Comparison of ENCODE assay signal across 16 cellular contexts in genomic region chr17:64182325-64183012, GRCh38.
"Had no signal": no experiment of that assay in that cellular context is flagged by ENCODE, and none has a peak within 500 bp of the region (broad histone marks: within the 10 kb centered on the region; RNA-seq: fewer than 3 reads in every experiment).

No MANE protein-coding gene starts in this region.

- DNase-seq: esophagus squamous epithelium; foreskin fibroblast; immature natural killer cell; left cardiac atrium; left ventricle myocardium inferior; lower lobe of right lung; psoas muscle; sigmoid colon; stimulated activated CD4-positive, alpha-beta T cell treated with anti-CD3 and anti-CD28 coated beads, Interleukin-2, amount 100 ng/mL, for 24 hours; stimulated activated CD4-positive, alpha-beta T cell treated with anti-CD3 and anti-CD28 coated beads, Interleukin-4, amount 100 ng/mL, for 4 hours; stimulated activated naive CD4-positive, alpha-beta T cell; stomach; substantia nigra had no signal

- ATAC-seq: left cardiac atrium; lower lobe of right lung; natural killer cell treated with Interleukin-12 subunit alpha and Interleukin-12 subunit beta and Interleukin-15 and Interleukin-18, amount 100 ng/mL, for 72 hours; psoas muscle had no signal

- H3K9me3 ChIP-seq: esophagus squamous epithelium, left ventricle myocardium inferior, lower lobe of right lung, psoas muscle, sigmoid colon, stomach, thoracic aorta had no signal

- H3K27me3 ChIP-seq: esophagus squamous epithelium, sigmoid colon, stomach had no signal

- H3K4me1 ChIP-seq: esophagus squamous epithelium had no signal

- H3K4me3 ChIP-seq: esophagus squamous epithelium, left ventricle myocardium inferior, lower lobe of right lung, psoas muscle, sigmoid colon, skin epidermis, stomach, thoracic aorta had no signal

- H3K27ac ChIP-seq: esophagus squamous epithelium, left ventricle myocardium inferior, lower lobe of right lung, sigmoid colon, skin epidermis, stomach, thoracic aorta had no signal
